8 cellular contexts compared by ENCODE assay signal in the genomic region with DNA sequence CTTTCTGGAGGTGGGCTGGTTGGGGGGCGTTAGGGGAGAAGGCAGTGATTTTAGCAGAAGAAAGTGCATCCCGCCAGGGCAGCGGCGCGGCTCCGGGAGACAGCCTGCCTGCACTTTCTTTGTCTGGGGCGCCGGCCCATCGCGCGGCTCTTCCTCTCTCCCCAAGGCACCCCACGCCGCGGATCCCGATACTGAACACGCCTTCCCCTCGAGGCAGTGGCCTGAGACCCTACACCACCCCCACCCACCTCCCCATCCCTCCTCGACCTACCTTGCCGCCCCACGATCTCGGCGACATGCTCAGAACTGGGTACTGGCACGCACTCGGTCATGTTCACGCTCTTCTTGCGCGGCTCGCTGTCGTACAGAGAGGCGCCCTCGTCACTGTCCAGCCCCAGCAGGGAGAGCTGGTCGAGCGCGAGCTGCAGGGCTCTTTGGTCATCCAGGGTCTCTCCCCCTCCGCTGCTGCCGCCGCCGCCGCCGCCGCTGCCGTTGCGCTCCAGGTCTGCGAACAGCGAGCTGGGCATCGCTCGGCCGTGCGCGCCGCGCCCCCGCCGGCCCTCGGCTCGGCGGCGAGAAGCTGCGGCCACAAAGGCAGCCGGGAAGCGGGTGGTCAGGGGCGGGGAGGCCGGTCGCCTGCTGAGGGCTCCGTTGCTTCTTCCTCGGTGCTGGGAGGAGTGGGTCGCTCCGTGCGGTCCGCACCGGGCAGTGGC. TPM values are rescaled to one million over a fixed set of nuclear protein-coding genes. Genes with fewer than 3 reads are reported as not detected.
DNase-seq lines count a peak whose midpoint lies in the region; ATAC-seq, FAIRE-seq and TF ChIP-seq lines count a peak whose summit lies in the region.

No MANE protein-coding gene starts in this region.

- no peaks in the 10 kb centered on the region for H3K9me3 ChIP-seq in kidney (ENCODE audit: control insufficient read depth in 1 of 2, low read length in 2 of 2)

- no peak for FAIRE-seq in kidney (lab: Jason Lieb, UNC)

- H3K4me1 ChIP-seq in kidney (ENCODE audit: control insufficient read depth in 1 of 2, insufficient read depth in 1 of 2, low read depth in 1 of 2, low read length in 2 of 2): peaks cover 3 to 7% of the 10 kb centered on the region in 2 donors

- H3K4me3 ChIP-seq in kidney (ENCODE audit: low read length in 2 of 2): peak overlapping the region; percentile 59 to 65

- no peaks in the 10 kb centered on the region for H3K36me3 ChIP-seq in kidney (ENCODE audit: control insufficient read depth in 1 of 2, insufficient read depth in 2 of 2, low read length in 2 of 2)

- intact Hi-C loops in kidney (cut with DNase I): no loop called here

- no peak overlapping the region for H3K9ac ChIP-seq in kidney (ENCODE audit: low read length in 2 of 2)

- TF ChIP-seq CTCF in kidney (IDR thresholded peaks at IDR 0.05; ENCODE audit: borderline replicate concordance, extremely low read depth, insufficient read depth): no peak

- H3K27ac ChIP-seq in caudate nucleus (ENCODE audit: low read depth, low read length) (peak overlapping the region; percentile 85), kidney (ENCODE audit: low read depth in 2 of 2, low read length in 2 of 2) (peak overlapping the region; percentile 51 to 65)

- DNase-seq in activated T-cell treated with anti-CD3 and anti-CD28 coated beads for 48 hours (ENCODE audit: low read depth) (peak; percentile 12), activated T-cell treated with anti-CD3 and anti-CD28 coated beads for 4 hours (no peak), caudate nucleus (lab: John Stamatoyannopoulos, UW) (peak in 37 of 61 donors; percentile 9 to 77 (median 50)), kidney (peak; percentile 85), smooth muscle cell of the brain vasculature (ENCODE audit: low read depth, low spot score) (peak; percentile 15), NCI-H2196 (lab: John Stamatoyannopoulos, UW; ENCODE audit: unreplicated experiment) (no peak)

- ATAC-seq in HG03064 (IDR thresholded peaks at IDR 0.05; ENCODE audit: low read depth, unreplicated experiment) (peak; percentile 13), SK-N-SH treated with all-trans-retinoic acid at 6 μM for 48 hours (peak; percentile 38)

TF ChIP-seq in SK-N-SH treated with all-trans-retinoic acid at 6 μM for 48 hours, 23 proteins besides CTCF, POLR2A, EP300 and RAD21:
- TF ChIP-seq, protein P1, sequence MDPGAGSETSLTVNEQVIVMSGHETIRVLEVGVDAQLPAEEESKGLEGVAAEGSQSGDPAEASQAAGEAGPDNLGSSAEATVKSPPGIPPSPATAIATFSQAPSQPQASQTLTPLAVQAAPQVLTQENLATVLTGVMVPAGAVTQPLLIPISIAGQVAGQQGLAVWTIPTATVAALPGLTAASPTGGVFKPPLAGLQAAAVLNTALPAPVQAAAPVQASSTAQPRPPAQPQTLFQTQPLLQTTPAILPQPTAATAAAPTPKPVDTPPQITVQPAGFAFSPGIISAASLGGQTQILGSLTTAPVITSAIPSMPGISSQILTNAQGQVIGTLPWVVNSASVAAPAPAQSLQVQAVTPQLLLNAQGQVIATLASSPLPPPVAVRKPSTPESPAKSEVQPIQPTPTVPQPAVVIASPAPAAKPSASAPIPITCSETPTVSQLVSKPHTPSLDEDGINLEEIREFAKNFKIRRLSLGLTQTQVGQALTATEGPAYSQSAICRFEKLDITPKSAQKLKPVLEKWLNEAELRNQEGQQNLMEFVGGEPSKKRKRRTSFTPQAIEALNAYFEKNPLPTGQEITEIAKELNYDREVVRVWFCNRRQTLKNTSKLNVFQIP (CRISPR knock-in tag; IDR thresholded peaks at IDR 0.05; ENCODE audit: borderline replicate concordance, low read depth): no peak
- no peak for TF ChIP-seq ZFP30 (CRISPR knock-in tag; IDR thresholded peaks at IDR 0.05)
- TF ChIP-seq ARNTL (CRISPR knock-in tag; IDR thresholded peaks at IDR 0.05; ENCODE audit: borderline replicate concordance, low read depth): no peak
- no peak for TF ChIP-seq ZNF70 (CRISPR knock-in tag; IDR thresholded peaks at IDR 0.05)
- TF ChIP-seq PPARA (CRISPR knock-in tag; IDR thresholded peaks at IDR 0.05; ENCODE audit: borderline replicate concordance): no peak
- no peak for TF ChIP-seq GLIS3 (CRISPR knock-in tag; IDR thresholded peaks at IDR 0.05)
- no peak for TF ChIP-seq ZFP3 (CRISPR knock-in tag; IDR thresholded peaks at IDR 0.05)
- no peak for TF ChIP-seq ZNF8 (CRISPR knock-in tag; IDR thresholded peaks at IDR 0.05)
- TF ChIP-seq CREB5 (CRISPR knock-in tag; IDR thresholded peaks at IDR 0.05; ENCODE audit: low read depth): no peak
- no peak for TF ChIP-seq BACH2 (CRISPR knock-in tag; IDR thresholded peaks at IDR 0.05; ENCODE audit: borderline replicate concordance)
- no peak for TF ChIP-seq TSHZ2 (CRISPR knock-in tag; IDR thresholded peaks at IDR 0.05)
- no peak for TF ChIP-seq RARB (CRISPR knock-in tag; IDR thresholded peaks at IDR 0.05)
- no peak for TF ChIP-seq SNAI2 (CRISPR knock-in tag; IDR thresholded peaks at IDR 0.05)
- no peak for TF ChIP-seq TOX (CRISPR knock-in tag; IDR thresholded peaks at IDR 0.05; ENCODE audit: borderline replicate concordance)
- TF ChIP-seq ISL1 (CRISPR knock-in tag; IDR thresholded peaks at IDR 0.05): no peak
- TF ChIP-seq TCF4 (CRISPR knock-in tag; IDR thresholded peaks at IDR 0.05; ENCODE audit: borderline replicate concordance): no peak
- TF ChIP-seq PATZ1 (CRISPR knock-in tag; IDR thresholded peaks at IDR 0.05; ENCODE audit: borderline replicate concordance): no peak
TF ChIP-seq in SK-N-SH treated with all-trans-retinoic acid at 6 μM for 48 hours: peak in this region for 0.

RNA-seq across cellular contexts. Expression of gene MEX3B, which starts 0.5 kb away (rescaled TPM):
- total RNA-seq in kidney: 0.91 TPM
- polyA plus RNA-seq in kidney (ENCODE audit: insufficient read depth, low read depth, low replicate concordance): 0.28 TPM

Comparison
In these comparisons a context has a peak if more than half of its experiments do, and no peak if none do; other contexts are left out.
1. DNase-seq: peak in activated T-cell treated with anti-CD3 and anti-CD28 coated beads for 48 hours (single experiment), caudate nucleus (37 of 61), kidney (single experiment) and smooth muscle cell of the brain vasculature (single experiment); none in activated T-cell treated with anti-CD3 and anti-CD28 coated beads for 4 hours (single experiment) and NCI-H2196 (single experiment).